Comparison of ENCODE assay signal across 8 cellular contexts in genomic region chr11:45900175-45900800, GRCh38. TPM values are rescaled to one million over a fixed set of nuclear protein-coding genes. Genes with fewer than 3 reads are reported as not detected.
DNase-seq lines count a peak whose midpoint lies in the region; ATAC-seq and TF ChIP-seq lines count a peak whose summit lies in the region.
"Not testable (repeated sequence)": the region's sequence is repeated elsewhere in the genome, so short reads cannot be mapped to it uniquely, and the experiment has no call there.

No MANE protein-coding gene starts in this region.

- TF ChIP-seq POLR2A in prostate gland (IDR thresholded peaks at IDR 0.05) = not testable (repeated sequence)

- not testable (repeated sequence) for H3K27me3 ChIP-seq in liver (ENCODE audit: control insufficient read depth in 4 of 4, insufficient read depth in 4 of 4, low read length in 3 of 4); prostate gland (replicated peaks; ENCODE audit: insufficient read depth)

- peaks cover 4 to 16% (median 10%) of the 10 kb centered on the region in 3 donors for H3K4me1 Mint-ChIP-seq in T-cell

- not testable (repeated sequence) for TF ChIP-seq RAD21 in liver (IDR thresholded peaks at IDR 0.05)

- not testable (repeated sequence) for H3K36me3 Mint-ChIP-seq in T-cell

- H3K27ac Mint-ChIP-seq in T-cell = not testable (repeated sequence)

- intact Hi-C loops in prostate gland (cut with DNase I) = not testable (repeated sequence)

- H3K27ac ChIP-seq in liver (ENCODE audit: low read depth in 1 of 2, low read length in 2 of 2); urinary bladder (ENCODE audit: low read depth): not testable (repeated sequence)
- H3K27ac ChIP-seq in prostate gland = peak overlapping the region; percentile 19 to 72

- not testable (repeated sequence) for H3K9ac ChIP-seq in liver (ENCODE audit: low read depth in 1 of 2, low read length in 2 of 2)

- CTCF ChIA-PET in T-cell (lab: Charles Lee) = interaction anchor here in 1 of 2 donors (0.6 kb wide), 1 partner anchor 947 kb away, joined by 10 read pairs; no protein-coding TSS in a partner anchor

- DNase-seq in EH (ENCODE audit: low read depth) (peak; percentile 12), astrocyte of the hippocampus (ENCODE audit: low read depth, low spot score) (peak; percentile 37)
- not testable (repeated sequence) for DNase-seq in T-cell; fibroblast of mammary gland (ENCODE audit: low read depth); prostate gland (ENCODE audit: low spot score)

- H3K36me3 ChIP-seq in liver (ENCODE audit: control insufficient read depth in 4 of 4, insufficient read depth in 3 of 4, low read depth in 1 of 4, low read length in 3 of 4); prostate gland; urinary bladder (ENCODE audit: insufficient read depth): not testable (repeated sequence)

- peak overlapping the region; percentile 46 for H3K4me3 ChIP-seq in fibroblast of mammary gland (ENCODE audit: control insufficient read depth, low read depth, low read length)
- H3K4me3 ChIP-seq in liver (ENCODE audit: low read depth in 1 of 3, low read length in 3 of 3) = peak overlapping the region in 2 of 3 donors; percentile 42 to 55
- H3K4me3 ChIP-seq in prostate gland = peak overlapping the region; percentile 31 to 49
- peak overlapping the region; percentile 57 for H3K4me3 ChIP-seq in urinary bladder (ENCODE audit: low read depth, low read length)

- peak; percentile 15 for ATAC-seq in HG03442 (IDR thresholded peaks at IDR 0.05; ENCODE audit: unreplicated experiment)
- ATAC-seq in T-cell (replicated peaks in 1 of 4) = peak in 2 of 4 experiments; percentile 6 to 28

- H3K4me3 Mint-ChIP-seq in T-cell = peak overlapping the region; percentile 49 to 73 (median 65)

- POLR2A ChIA-PET in T-cell (lab: Charles Lee) = not testable (repeated sequence)

- H3K27me3 Mint-ChIP-seq in T-cell = peaks cover 18 to 26% of the 10 kb centered on the region in 2 donors

- H3K9me3 ChIP-seq in liver (ENCODE audit: control insufficient read depth in 4 of 4, low read length in 3 of 4); prostate gland: not testable (repeated sequence)

- not testable (repeated sequence) for H3K9me3 Mint-ChIP-seq in T-cell

- peaks cover 7 to 24% (median 13%) of the 10 kb centered on the region in 4 donors for H3K4me1 ChIP-seq in liver (ENCODE audit: control insufficient read depth in 4 of 4, insufficient read depth in 4 of 4, low read length in 3 of 4)
- H3K4me1 ChIP-seq in prostate gland (replicated peaks); urinary bladder (ENCODE audit: insufficient read depth): not testable (repeated sequence)

- TF ChIP-seq CTCF in fibroblast of mammary gland (conservative IDR thresholded peaks at IDR 0.05; ENCODE audit: control insufficient read depth, insufficient read depth, low read depth, low read length); liver (IDR thresholded peaks at IDR 0.05; ENCODE audit: low read depth, low read length, missing input control); prostate gland (IDR thresholded peaks at IDR 0.05): not testable (repeated sequence)

- WGBS in liver = 13% methylated on average over 39 of the region's 59 CpGs
- WGBS in prostate gland = 3% methylated on average over 31 of the region's 59 CpGs
- 2% methylated on average over 38 of the region's 59 CpGs for WGBS in urinary bladder

RNA-seq across cellular contexts. Expression of gene FREY1, which starts 6.8 kb away (rescaled TPM):
- total RNA-seq in T-cell (1 to 10 TPM; 2.5 to 6.8 (median 4.6) TPM), liver (1 to 10 TPM in 1 of 2 donors, under 1 TPM in 1; 0.75 to 2.1 TPM), prostate gland (1 to 10 TPM in 1 of 2 donors, under 1 TPM in 1; 0.59 to 2.8 TPM), urinary bladder (0.58 TPM)
- polyA plus RNA-seq in liver (under 1 TPM in 1 of 2 donors, not detected in 1; 0.18 TPM), urinary bladder (0.37 TPM)

RNA-seq across cellular contexts. Expression of gene MAPK8IP1, which starts 14.8 kb away (rescaled TPM):
- 1 to 10 TPM in 4 of 5 donors, under 1 TPM in 1; 0.90 to 9.9 (median 1.8) TPM for total RNA-seq in T-cell
- 1 to 10 TPM in 1 of 2 donors, under 1 TPM in 1; 0.89 to 1.8 TPM for total RNA-seq in liver
- 1 to 10 TPM in 1 of 2 donors, under 1 TPM in 1; 0.78 to 2.7 TPM for polyA plus RNA-seq in liver
- 10 to 100 TPM; 19.8 to 46.9 TPM for total RNA-seq in prostate gland
- 8.3 TPM for total RNA-seq in urinary bladder
- polyA plus RNA-seq in urinary bladder = 11.0 TPM

RNA-seq across cellular contexts. Expression of gene PEX16, which starts 17.4 kb away (rescaled TPM):
- total RNA-seq in T-cell (10 to 100 TPM; 49.4 to 87.5 (median 65.2) TPM), liver (10 to 100 TPM; 18.8 to 26.1 TPM), prostate gland (10 to 100 TPM; 31.8 to 35.4 TPM), urinary bladder (10.5 TPM)
- polyA plus RNA-seq in liver (10 to 100 TPM; 33.5 to 41.2 TPM), urinary bladder (41.5 TPM)

RNA-seq across cellular contexts. Expression of gene LARGE2, which starts 22.2 kb away (rescaled TPM):
- 1 to 10 TPM; 2.5 to 9.6 (median 5.1) TPM for total RNA-seq in T-cell
- 1 to 10 TPM; 1.3 to 1.9 TPM for total RNA-seq in liver
- 1 to 10 TPM; 1.3 to 1.7 TPM for polyA plus RNA-seq in liver
- 10 to 100 TPM; 20.2 to 33.6 TPM for total RNA-seq in prostate gland
- total RNA-seq in urinary bladder = 1.3 TPM
- 4.0 TPM for polyA plus RNA-seq in urinary bladder

RNA-seq across cellular contexts. Expression of gene CRY2, which starts 53.0 kb away (rescaled TPM):
- total RNA-seq in T-cell (100 to 1,000 TPM in 2 of 5 donors, 10 to 100 TPM in 3; 54.0 to 198 (median 63.5) TPM), liver (10 to 100 TPM; 16.7 to 72.9 TPM), prostate gland (10 to 100 TPM; 45.4 to 70.8 TPM), urinary bladder (31.0 TPM)
- polyA plus RNA-seq in liver (10 to 100 TPM; 18.2 to 47.9 TPM), urinary bladder (32.4 TPM)
